In the genomic region with DNA sequence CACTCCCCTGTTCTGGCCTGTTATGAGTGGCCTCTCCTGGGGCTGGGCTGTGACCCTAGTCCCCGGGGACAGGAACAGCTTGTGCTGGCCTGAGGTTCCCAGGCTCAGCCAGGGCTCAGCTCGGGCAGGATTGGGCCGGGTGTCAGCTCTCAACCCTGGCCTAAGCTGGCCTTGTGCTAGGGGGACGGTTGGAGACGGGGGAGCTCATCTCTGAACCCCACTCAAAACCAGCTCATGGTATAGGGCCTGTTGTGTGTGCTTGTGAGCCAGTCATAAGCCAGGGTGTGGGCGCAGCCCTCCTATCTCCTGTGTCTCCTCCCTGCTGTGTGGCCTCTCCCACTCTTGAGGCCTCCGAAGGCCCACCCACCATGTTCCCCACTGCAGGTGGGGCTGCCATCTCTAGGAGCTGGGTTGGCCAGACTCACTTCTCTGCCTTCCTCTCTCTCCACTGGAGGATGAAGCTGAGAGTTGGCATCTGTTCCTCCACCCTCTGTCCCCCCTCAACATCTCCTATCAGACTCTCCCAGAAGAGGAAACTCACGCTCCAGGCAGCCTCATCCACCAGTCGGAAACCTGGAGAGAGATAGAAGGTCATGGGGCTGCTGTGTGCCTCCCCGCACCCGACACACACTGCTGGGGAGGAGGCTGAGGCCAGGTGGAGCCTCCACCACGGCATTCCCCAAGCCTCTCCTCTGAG, we compare ENCODE assay signal across 13 cellular contexts. TPM values are rescaled to one million over a fixed set of nuclear protein-coding genes. Genes with fewer than 3 reads are reported as not detected.
A peak's percentile ranks its signal among the peaks of the same experiment; 100 is the strongest.
DNase-seq lines count a peak whose midpoint lies in the region; ATAC-seq and TF ChIP-seq lines count a peak whose summit lies in the region.
"Had no signal": no experiment of that assay in that cellular context is flagged by ENCODE, and none has a peak within 500 bp of the region (broad histone marks: within the 10 kb centered on the region; RNA-seq: fewer than 3 reads in every experiment).

No MANE protein-coding gene starts in this region.

- in situ Hi-C loops in mammary epithelial cell (cut with MboI; ENCODE audit: low sequenced_read_pairs in 2 of 2): no loop called here

- ATAC-seq in GM19452 (IDR thresholded peaks at IDR 0.05; ENCODE audit: unreplicated experiment) (no peak), GM19397 (IDR thresholded peaks at IDR 0.05; ENCODE audit: unreplicated experiment) (no peak)

- no peak overlapping the region for H4K8ac ChIP-seq in neuronal stem cell (ENCODE audit: low read depth, low read length)

- H3K36me3 ChIP-seq in breast epithelium (no peaks in the 10 kb centered on the region), mammary epithelial cell (ENCODE audit: insufficient read depth, low read length) (no peaks in the 10 kb centered on the region), fibroblast of lung (ENCODE audit: control insufficient read depth, insufficient read depth, low read length) (peaks cover 4% of the 10 kb centered on the region), neuronal stem cell (replicated peaks in 1 of 2; ENCODE audit: control insufficient read depth in 2 of 2, insufficient read depth in 2 of 2, low read length in 2 of 2) (no peaks in the 10 kb centered on the region)

- peak overlapping the region; percentile 11 for H3K14ac ChIP-seq in neuronal stem cell (ENCODE audit: low read length)

- CTCF ChIA-PET in mammary epithelial cell (lab: Charles Lee; ENCODE audit: low non-redundant PET): no interaction called here

- DNase-seq in breast epithelium (ENCODE audit: low spot score in 2 of 2) (no peak), mammary epithelial cell (no peak), fibroblast of lung (ENCODE audit: low read depth in 2 of 2) (peak in 1 of 2 donors; percentile 19), neuronal stem cell (ENCODE audit: low spot score) (no peak), islet precursor cell (no peak), NCI-H345 treated with DMSO at 0.1 percent for 48 hours (lab: John Stamatoyannopoulos, UW; ENCODE audit: unreplicated experiment) (no peak)
- DNase-seq: effector CD8-positive, alpha-beta T cell; NCI-H1436 had no signal

- H2BK5ac ChIP-seq in neuronal stem cell (ENCODE audit: low read length): peak overlapping the region; percentile 31

- H3K79me2 ChIP-seq in mammary epithelial cell (ENCODE audit: insufficient read depth, low read length): no peaks in the 10 kb centered on the region
- H3K79me2 ChIP-seq in fibroblast of lung (ENCODE audit: control insufficient read depth, insufficient read depth, low read length): peaks cover 45% of the 10 kb centered on the region

- H3K4me3 ChIP-seq in breast epithelium (peak overlapping the region; percentile 47 to 77 (median 48)), mammary epithelial cell (replicated peaks in 1 of 3; ENCODE audit: insufficient read depth in 1 of 3, low read depth in 2 of 3, low read length in 3 of 3) (no peak overlapping the region), fibroblast of lung (replicated peaks in 1 of 4; ENCODE audit: control extremely low read depth in 1 of 4, insufficient read depth in 1 of 4, low read depth in 3 of 4, low read length in 4 of 4) (peak overlapping the region; percentile 29 to 64 (median 61)), neuronal stem cell (ENCODE audit: low read length in 2 of 2) (no peak overlapping the region)
- H3K4me3 ChIP-seq: PC-9 had no signal

- peak overlapping the region; percentile 92 for H2AK5ac ChIP-seq in neuronal stem cell (ENCODE audit: low read depth, low read length)

- H3K4me1 ChIP-seq in breast epithelium (no peaks in the 10 kb centered on the region), mammary epithelial cell (ENCODE audit: insufficient read depth, low read length) (peaks cover 41% of the 10 kb centered on the region), fibroblast of lung (ENCODE audit: control insufficient read depth, extremely low read depth, insufficient read depth, low read length) (peaks cover 41% of the 10 kb centered on the region), neuronal stem cell (ENCODE audit: control insufficient read depth in 2 of 2, insufficient read depth in 1 of 2, low read depth in 1 of 2, low read length in 2 of 2) (peaks cover 27 to 31% of the 10 kb centered on the region in 2 donors)

- TF ChIP-seq CTCF in breast epithelium (IDR thresholded peaks at IDR 0.05): no peak
- no peak for TF ChIP-seq CTCF in mammary epithelial cell (conservative IDR thresholded peaks at IDR 0.05 in 1 of 2, IDR thresholded peaks at IDR 0.05 in 1 of 2; ENCODE audit: extremely low read depth in 1 of 2, insufficient read depth in 1 of 2, low read depth in 1 of 2, low read length in 2 of 2)
- TF ChIP-seq CTCF in fibroblast of lung (conservative IDR thresholded peaks at IDR 0.05 in 1 of 2, IDR thresholded peaks at IDR 0.05 in 1 of 2; ENCODE audit: low read depth in 1 of 2, low read length in 2 of 2): no peak

- H3K27me3 ChIP-seq in breast epithelium (peaks cover 0 to 12% of the 10 kb centered on the region in 2 donors), mammary epithelial cell (ENCODE audit: insufficient read depth, low read length) (no peaks in the 10 kb centered on the region), fibroblast of lung (ENCODE audit: control insufficient read depth, insufficient read depth, low read length) (no peaks in the 10 kb centered on the region), neuronal stem cell (ENCODE audit: control insufficient read depth in 3 of 3, insufficient read depth in 3 of 3, low read depth in 1 of 3, low read length in 3 of 3) (peaks cover 0 to 47% (median 28%) of the 10 kb centered on the region in 3 experiments)

- H3K23ac ChIP-seq in neuronal stem cell (ENCODE audit: low read depth, low read length, poor library complexity): peak overlapping the region; percentile 52

- WGBS in mammary epithelial cell (ENCODE audit: low coverage, missing lambda C conversion rate): 94% methylated on average over 12 of the region's 12 CpGs
- whole genome bisulfite sequencing in neuronal stem cell (ENCODE audit: extremely low coverage in 2 of 2, insufficient read length in 2 of 2, insufficient replicate concordance in 1 of 2), 2 donors: no CpG with 5 or more reads among the region's 12 CpGs

- H3K18ac ChIP-seq in neuronal stem cell (ENCODE audit: low read length): peak overlapping the region; percentile 90

- peak overlapping the region; percentile 7 for H2BK12ac ChIP-seq in neuronal stem cell (ENCODE audit: low read length)

- H2BK15ac ChIP-seq in neuronal stem cell (ENCODE audit: low read length): peak overlapping the region; percentile 89

- H3K27ac ChIP-seq in breast epithelium (peak overlapping the region; percentile 78 to 97), mammary epithelial cell (ENCODE audit: insufficient read depth, low read depth, low read length) (no peak overlapping the region), fibroblast of lung (ENCODE audit: insufficient read depth, low read length) (peak overlapping the region; percentile 95), neuronal stem cell (replicated peaks; ENCODE audit: low read length) (no peak overlapping the region)
- H3K27ac ChIP-seq: PC-9 had no signal

- no peaks in the 10 kb centered on the region for H4K20me1 ChIP-seq in mammary epithelial cell (ENCODE audit: insufficient read depth, low read length)
- no peaks in the 10 kb centered on the region for H4K20me1 ChIP-seq in fibroblast of lung (ENCODE audit: control insufficient read depth, extremely low read depth, insufficient read depth, low read length)

- H3K9me3 ChIP-seq in breast epithelium: no peaks in the 10 kb centered on the region
- no peaks in the 10 kb centered on the region for H3K9me3 ChIP-seq in mammary epithelial cell (replicated peaks; ENCODE audit: insufficient read depth, low read length)
- no peaks in the 10 kb centered on the region for H3K9me3 ChIP-seq in fibroblast of lung (ENCODE audit: control insufficient read depth, insufficient read depth, low read depth, low read length)
- H3K9me3 ChIP-seq in neuronal stem cell (replicated peaks in 1 of 2; ENCODE audit: control insufficient read depth in 2 of 2, insufficient read depth in 1 of 2, low read depth in 1 of 2, low read length in 2 of 2): no peaks in the 10 kb centered on the region

- H2AFZ ChIP-seq in mammary epithelial cell (ENCODE audit: low read depth, low read length): no peak overlapping the region
- no peak overlapping the region for H2AFZ ChIP-seq in fibroblast of lung (ENCODE audit: low read length)
- H2AFZ ChIP-seq in neuronal stem cell (ENCODE audit: low read length): peak overlapping the region; percentile 9
- H2AFZ ChIP-seq: PC-9 had no signal

- no peak for TF ChIP-seq POLR2A in breast epithelium (IDR thresholded peaks at IDR 0.05)

- peak overlapping the region; percentile 20 for H2BK120ac ChIP-seq in neuronal stem cell (ENCODE audit: low read depth, low read length)

- no TSS peak for BruUV-seq in mammary epithelial cell (replicated peaks; lab: Mats Ljungman, UMichigan)

- H3K9ac ChIP-seq in mammary epithelial cell (ENCODE audit: insufficient read depth, low read length): no peak overlapping the region
- H3K9ac ChIP-seq in fibroblast of lung (ENCODE audit: insufficient read depth, low read length): peak overlapping the region; percentile 79
- peak overlapping the region; percentile 26 for H3K9ac ChIP-seq in neuronal stem cell (ENCODE audit: low read depth, low read length, poor library complexity)

- H3K4me2 ChIP-seq in mammary epithelial cell (ENCODE audit: insufficient read depth, low read depth, low read length): no peak overlapping the region
- peak overlapping the region; percentile 90 for H3K4me2 ChIP-seq in fibroblast of lung (ENCODE audit: extremely low read depth, insufficient read depth, low read length)
- no peak overlapping the region for H3K4me2 ChIP-seq in neuronal stem cell (ENCODE audit: insufficient read depth, low read length, poor library complexity, severe bottlenecking)
- H3K4me2 ChIP-seq: PC-9 had no signal

- no peaks in the 10 kb centered on the region for H3K79me1 ChIP-seq in neuronal stem cell (ENCODE audit: low read depth, low read length)

- peak overlapping the region; percentile 60 for H3K4ac ChIP-seq in neuronal stem cell (ENCODE audit: low read length)

- intact Hi-C loops in breast epithelium (cut with DNase I; ENCODE audit: low total_unique reads): no loop called here
- intact Hi-C loops in mammary epithelial cell (cut with micrococcal nuclease): loop anchor here (10.0 kb wide), 2 partner anchors 180 to 240 kb away; a partner anchor contains a TSS

- dilution Hi-C loops in mammary epithelial cell (cut with HindIII; ENCODE audit: low sequenced_read_pairs): loop anchor here (5.0 kb wide), 2 partner anchors 52 to 53 kb away; no protein-coding TSS in a partner anchor

- H4K91ac ChIP-seq in neuronal stem cell (ENCODE audit: low read depth, low read length, poor library complexity): no peak overlapping the region

RNA-seq across cellular contexts. Expression of a gene that starts 1.3 kb away (rescaled TPM):
- total RNA-seq in breast epithelium (10 to 100 TPM in 1 of 3 donors, 1 to 10 TPM in 2; 4.0 to 15.1 (median 6.2) TPM), mammary epithelial cell (1 to 10 TPM in 1 of 2 donors, under 1 TPM in 1; 0.83 to 4.9 TPM), fibroblast of lung (2.3 and 2.6 TPM in 2 replicates)
- polyA plus RNA-seq in mammary epithelial cell (0.17 TPM), fibroblast of lung (13.5 and 41.5 TPM in 2 replicates)
- polyA minus RNA-seq in mammary epithelial cell (not detected), fibroblast of lung (ENCODE audit: low replicate concordance) (27.7 and 69.9 TPM in 2 replicates)
- polyA plus RNA-seq in fibroblast of lung (2012): 15.5 and 55.2 TPM in 2 replicates
- polyA plus RNA-seq in neuronal stem cell (2013, experiment 1 of 2): 0.78 TPM
- 0.62 TPM for polyA plus RNA-seq in neuronal stem cell (2013, experiment 2 of 2)

RNA-seq across cellular contexts. Expression of a gene that starts 25.6 kb away (rescaled TPM):
- total RNA-seq in breast epithelium (not detected), mammary epithelial cell (not detected), fibroblast of lung (not detected in 2 replicates)
- polyA plus RNA-seq in mammary epithelial cell (not detected), fibroblast of lung (0.16 and 1.8 TPM in 2 replicates)
- polyA minus RNA-seq in mammary epithelial cell (not detected), fibroblast of lung (ENCODE audit: low replicate concordance) (0.30 and 0.35 TPM in 2 replicates)
- 0.15 and 3.1 TPM in 2 replicates for polyA plus RNA-seq in fibroblast of lung (2012)
- 0.03 TPM for polyA plus RNA-seq in neuronal stem cell (2013, experiment 1 of 2)
- polyA plus RNA-seq in neuronal stem cell (2013, experiment 2 of 2): 0.01 TPM
- total RNA-seq: A172, mononuclear cell, PC-9 had no signal

RNA-seq across cellular contexts. Expression of a gene that starts 34.2 kb away (rescaled TPM):
- total RNA-seq in breast epithelium: 1 to 10 TPM in 1 of 3 donors, under 1 TPM in 2; 0.16 to 4.9 (median 0.73) TPM
- total RNA-seq in mammary epithelial cell: not detected
- polyA plus RNA-seq in mammary epithelial cell: not detected
- 2.9 TPM for polyA minus RNA-seq in mammary epithelial cell
- not detected in 2 replicates for total RNA-seq in fibroblast of lung
- not detected in 2 replicates for polyA plus RNA-seq in fibroblast of lung
- not detected in 2 replicates for polyA plus RNA-seq in fibroblast of lung (2012)
- polyA minus RNA-seq in fibroblast of lung (ENCODE audit: low replicate concordance): not detected in 2 replicates
- polyA plus RNA-seq in neuronal stem cell (2013, experiment 1 of 2): 0.07 TPM
- polyA plus RNA-seq in neuronal stem cell (2013, experiment 2 of 2): 0.11 TPM
- total RNA-seq: PC-9 had no signal

RNA-seq across cellular contexts. Expression of a gene that starts 35.9 kb away (rescaled TPM):
- total RNA-seq in breast epithelium (under 1 TPM in 2 of 3 donors, not detected in 1; 0.15 to 0.33 TPM), mammary epithelial cell (not detected), fibroblast of lung (not detected in 2 replicates)
- polyA plus RNA-seq in mammary epithelial cell (not detected), fibroblast of lung (not detected in 2 replicates)
- polyA minus RNA-seq in mammary epithelial cell (not detected), fibroblast of lung (ENCODE audit: low replicate concordance) (not detected in 2 replicates)
- polyA plus RNA-seq in fibroblast of lung (2012): not detected in 2 replicates
- polyA plus RNA-seq in neuronal stem cell (2013, experiment 1 of 2): 0.01 TPM
- polyA plus RNA-seq in neuronal stem cell (2013, experiment 2 of 2): 0.01 TPM
- total RNA-seq: A172, mononuclear cell, PC-9 had no signal

Comparison
In these comparisons a context has a peak if more than half of its experiments do, and no peak if none do; other contexts are left out.
1. H3K27ac ChIP-seq: peak in breast epithelium (2 of 2) and fibroblast of lung (single experiment); none in mammary epithelial cell (single experiment) and neuronal stem cell (single experiment).
2. H3K4me3 ChIP-seq: peak in breast epithelium (3 of 3) and fibroblast of lung (4 of 4); none in mammary epithelial cell (0 of 3) and neuronal stem cell (0 of 2).